In the genomic region with DNA sequence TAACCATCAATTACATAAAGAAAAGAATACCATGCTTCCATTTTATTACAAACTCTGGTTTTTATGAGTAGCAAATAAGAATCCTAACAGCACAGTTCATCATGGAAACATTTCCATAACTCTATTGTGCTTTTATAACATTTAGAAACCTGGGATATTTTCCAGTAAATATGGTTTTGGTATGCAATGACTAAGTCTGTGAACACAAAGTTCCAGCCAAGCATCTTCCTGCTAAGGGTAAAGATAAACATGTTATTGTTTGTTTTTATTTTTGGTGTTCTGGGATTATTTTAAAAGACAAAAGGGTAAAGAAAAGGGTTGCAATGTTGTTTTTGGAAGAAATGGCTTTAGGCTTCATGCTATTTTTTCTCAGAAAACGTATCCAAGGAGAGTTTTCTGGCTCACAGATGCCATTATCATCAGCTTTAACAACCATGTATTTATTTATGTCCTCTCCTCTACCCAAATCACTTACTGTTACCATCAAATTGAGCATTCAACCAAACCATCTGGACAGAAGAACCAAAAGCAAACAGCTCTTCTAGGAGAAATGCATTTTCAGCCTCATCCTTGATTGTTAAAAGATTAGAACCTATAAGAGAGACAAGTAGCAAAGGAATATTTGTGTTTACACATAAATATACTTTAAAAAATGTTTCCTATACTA, we compare ENCODE assay signal across 11 cellular contexts. TPM values are rescaled to one million over a fixed set of nuclear protein-coding genes. Genes with fewer than 3 reads are reported as not detected.
DNase-seq lines count a peak whose midpoint lies in the region; ATAC-seq lines count a peak whose summit lies in the region.
"Had no signal": no experiment of that assay in that cellular context is flagged by ENCODE, and none has a peak within 500 bp of the region (broad histone marks: within the 10 kb centered on the region; RNA-seq: fewer than 3 reads in every experiment).

No MANE protein-coding gene starts in this region.

- no peak overlapping the region for H3K27ac Mint-ChIP-seq in activated T-cell treated with anti-CD3 and anti-CD28 coated beads, Interleukin-2, amount 50 U/mL, for 72 hours
- no peak overlapping the region for H3K27ac Mint-ChIP-seq in T-cell

- CTCF ChIA-PET in T-cell (lab: Charles Lee), result no interaction called here

- no peak overlapping the region for H3K4me3 Mint-ChIP-seq in activated T-cell treated with anti-CD3 and anti-CD28 coated beads, Interleukin-2, amount 50 U/mL, for 72 hours
- no peak overlapping the region for H3K4me3 Mint-ChIP-seq in T-cell

- peaks cover 5% of the 10 kb centered on the region for H3K4me1 Mint-ChIP-seq in activated T-cell treated with anti-CD3 and anti-CD28 coated beads, Interleukin-2, amount 50 U/mL, for 72 hours (ENCODE audit: low read depth)
- no peaks in the 10 kb centered on the region for H3K4me1 Mint-ChIP-seq in T-cell

- peak; percentile 73 for DNase-seq in EH (ENCODE audit: low read depth)
- peak; percentile 38 for DNase-seq in NCI-H2081 treated with DMSO at 0.1 percent for 48 hours (lab: John Stamatoyannopoulos, UW)
- peak; percentile 63 for DNase-seq in cerebellum (ENCODE audit: low spot score)
- DNase-seq in lung microvascular endothelial cell (ENCODE audit: low read depth in 2 of 2), result peak; percentile 69 to 95
- DNase-seq in activated T-cell treated with anti-CD3 and anti-CD28 coated beads, Interleukin-2, amount 50 U/mL, for 72 hours, result no peak
- no peak for DNase-seq in T-cell
- DNase-seq: central memory CD4-positive, alpha-beta T cell; stimulated activated CD4-positive, alpha-beta T cell treated with anti-CD3 and anti-CD28 coated beads, Interleukin-2, amount 100 ng/mL, for 48 hours; substantia nigra had no signal

- H3K27me3 Mint-ChIP-seq in activated T-cell treated with anti-CD3 and anti-CD28 coated beads, Interleukin-2, amount 50 U/mL, for 72 hours (ENCODE audit: low read depth), result peaks cover 29% of the 10 kb centered on the region
- peaks cover 12 to 14% of the 10 kb centered on the region in 2 donors for H3K27me3 Mint-ChIP-seq in T-cell

- no peaks in the 10 kb centered on the region for H3K36me3 Mint-ChIP-seq in activated T-cell treated with anti-CD3 and anti-CD28 coated beads, Interleukin-2, amount 50 U/mL, for 72 hours (ENCODE audit: insufficient read depth in 2 of 2)
- no peaks in the 10 kb centered on the region for H3K36me3 Mint-ChIP-seq in T-cell

- POLR2A ChIA-PET in T-cell (lab: Charles Lee), result no interaction called here

- H3K9me3 Mint-ChIP-seq in activated T-cell treated with anti-CD3 and anti-CD28 coated beads, Interleukin-2, amount 50 U/mL, for 72 hours, result no peaks in the 10 kb centered on the region
- H3K9me3 Mint-ChIP-seq in T-cell, result no peaks in the 10 kb centered on the region

- ATAC-seq in GM21367 (IDR thresholded peaks at IDR 0.05; ENCODE audit: unreplicated experiment) (no peak), T-cell (replicated peaks in 1 of 4) (no peak), GM18870 (IDR thresholded peaks at IDR 0.05; ENCODE audit: unreplicated experiment) (no peak)
- no peak for ATAC-seq in activated T-cell treated with anti-CD3 and anti-CD28 coated beads, Interleukin-2, amount 50 U/mL, for 72 hours (replicated peaks in 1 of 2)

RNA-seq across cellular contexts. Expression of gene LY75, which starts 41.9 kb away (rescaled TPM):
- 2.9 TPM for total RNA-seq in cerebellum
- 7.4 and 8.7 TPM in 2 replicates for total RNA-seq in lung microvascular endothelial cell
- 100 to 1,000 TPM; 108 to 114 TPM for total RNA-seq in activated T-cell treated with anti-CD3 and anti-CD28 coated beads, Interleukin-2, amount 50 U/mL, for 72 hours
- 10 to 100 TPM; 35.3 to 52.2 (median 41.7) TPM for total RNA-seq in T-cell

Comparison
In these comparisons a context has a peak if more than half of its experiments do, and no peak if none do; other contexts are left out.
1. DNase-seq: peak in EH (single experiment), NCI-H2081 treated with DMSO at 0.1 percent for 48 hours (single experiment), cerebellum (single experiment) and lung microvascular endothelial cell (2 of 2); none in activated T-cell treated with anti-CD3 and anti-CD28 coated beads, Interleukin-2, amount 50 U/mL, for 72 hours (0 of 2) and T-cell (0 of 34).